Comparison of ENCODE assay signal across 24 cellular contexts in the genomic region with DNA sequence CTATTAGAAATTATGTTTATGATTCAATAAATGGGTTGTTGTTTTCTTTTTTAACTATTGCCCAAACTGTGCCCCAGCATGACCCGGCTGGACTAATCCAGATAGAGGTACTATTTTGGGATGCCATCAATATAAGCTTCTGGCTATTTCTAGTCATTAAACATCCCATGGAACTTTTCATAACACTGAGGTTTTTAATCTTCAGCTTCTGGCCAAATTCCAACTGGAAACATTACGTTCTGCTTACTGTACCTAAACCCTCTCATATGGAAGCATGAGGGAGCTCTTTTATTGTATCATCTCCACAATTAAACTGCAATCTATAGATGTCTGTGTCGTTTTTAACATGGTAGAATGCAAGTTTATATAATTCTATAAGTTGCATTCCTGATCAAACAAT.
"Had no signal": no experiment of that assay in that cellular context is flagged by ENCODE, and none has a peak within 500 bp of the region (broad histone marks: within the 10 kb centered on the region; RNA-seq: fewer than 3 reads in every experiment).

No MANE protein-coding gene starts in this region.

- H3K36me3 Mint-ChIP-seq: activated naive CD4-positive, alpha-beta T cell treated with anti-CD3 and anti-CD28 coated beads, Interleukin-2, amount 50 U/mL, for 72 hours; T-cell had no signal

- H3K27ac ChIP-seq: body of pancreas, cardiac muscle cell, SK-N-MC had no signal

- H3K27me3 Mint-ChIP-seq: activated B cell treated with CpG ODN at 0.5 μM for 24 hours; activated CD8-positive, alpha-beta memory T cell treated with anti-CD3 and anti-CD28 coated beads, Interleukin-2, amount 10 ng/mL, durations not matched to agents 7 days and 5 days had no signal

- H3K4me3 Mint-ChIP-seq: activated CD4-positive, alpha-beta T cell treated with anti-CD3 and anti-CD28 coated beads, Interleukin-2, amount 10 ng/mL, durations not matched to agents 24 days and 14 days; activated T-cell treated with anti-CD3 and anti-CD28 coated beads, Interleukin-2, amount 50 U/mL, for 24 hours; activated T-helper 1 cell treated with anti-CD3 and anti-CD28 coated beads, Interleukin-12 subunit alpha, Interleukin-12 subunit beta, Interleukin-2, Interleukin-4 antibody, amounts not matched to agents 30 ng/mL and 10 ng/mL and 1 ng/mL, durations not matched to agents 14 hours and 24 hours and 36 hours had no signal

- ATAC-seq: body of pancreas, K562, T-cell had no signal

- H3K9me3 Mint-ChIP-seq: activated B cell treated with CpG ODN at 0.5 μM for 24 hours; activated naive CD4-positive, alpha-beta T cell treated with anti-CD3 and anti-CD28 coated beads, Interleukin-2, amount 50 U/mL, for 72 hours; activated T-cell treated with anti-CD3 and anti-CD28 coated beads, Interleukin-2, amount 50 U/mL, for 24 hours; T-cell had no signal

- H3K9me3 ChIP-seq: body of pancreas had no signal

- H3K27me3 ChIP-seq: body of pancreas, cardiac muscle cell had no signal

- H3K27ac Mint-ChIP-seq: activated B cell treated with CpG ODN at 0.5 μM for 24 hours; activated CD4-positive, alpha-beta T cell treated with anti-CD3 and anti-CD28 coated beads, Interleukin-2, amount 10 ng/mL, durations not matched to agents 24 days and 14 days; activated naive CD4-positive, alpha-beta T cell treated with anti-CD3 and anti-CD28 coated beads, Interleukin-2, amount 50 U/mL, for 72 hours; T-cell had no signal

- H3K4me1 ChIP-seq: body of pancreas had no signal

- H3K36me3 ChIP-seq: cardiac muscle cell had no signal

- DNase-seq: activated B cell treated with CpG ODN at 0.5 μM for 24 hours; activated CD4-positive, alpha-beta T cell treated with anti-CD3 and anti-CD28 coated beads for 1 hour; activated CD4-positive, alpha-beta T cell treated with anti-CD3 and anti-CD28 coated beads, Interleukin-2, amount 10 ng/mL, durations not matched to agents 24 days and 14 days; activated CD4-positive, alpha-beta T cell treated with anti-CD3 and anti-CD28 coated beads, Interleukin-2, amount 50 U/mL, for 48 hours; activated CD8-positive, alpha-beta memory T cell treated with anti-CD3 and anti-CD28 coated beads, Interleukin-2, amount 10 ng/mL, durations not matched to agents 7 days and 5 days; activated effector memory CD4-positive, alpha-beta T cell treated with Interleukin-2 at 50 U/mL for 16 hours; activated naive CD4-positive, alpha-beta T cell treated with Interleukin-2 at 50 U/mL for 16 hours; activated T-cell treated with anti-CD3 and anti-CD28 coated beads, Interleukin-2, amount 50 U/mL, for 24 hours; aorta; body of pancreas; Karpas-422; NCI-H1105 treated with DMSO at 0.1 percent for 48 hours; NCI-H1436 treated with DMSO at 0.1 percent for 48 hours; NCI-H187; NCI-H2081; NCI-H524; SIG-M5; T-cell; T1000 had no signal

- H3K4me3 ChIP-seq: body of pancreas, cardiac muscle cell, K562, SK-N-MC had no signal
